ENCODE assay signal across 15 cellular contexts in genomic region chr12:34398366-34398705, GRCh38.
DNase-seq lines count a peak whose midpoint lies in the region; ATAC-seq and TF ChIP-seq lines count a peak whose summit lies in the region.
"Had no signal": no experiment of that assay in that cellular context is flagged by ENCODE, and none has a peak within 500 bp of the region (broad histone marks: within the 10 kb centered on the region; RNA-seq: fewer than 3 reads in every experiment).

No MANE protein-coding gene starts in this region.

- no peaks in the 10 kb centered on the region for H3K27me3 ChIP-seq in BE2C
- no peaks in the 10 kb centered on the region for H3K27me3 ChIP-seq in CD4-positive, alpha-beta memory T cell (ENCODE audit: insufficient read depth, low read length)

- H3K27ac ChIP-seq in CD4-positive, alpha-beta memory T cell (ENCODE audit: low read depth, low read length) = no peak overlapping the region
- H3K27ac ChIP-seq: C4-2B, SK-N-MC had no signal

- CTCF ChIA-PET in CD4-positive, alpha-beta memory T cell (lab: Charles Lee; ENCODE audit: partially characterized antibody) = no interaction called here

- H3K4me3 ChIP-seq in BE2C (ENCODE audit: low read depth, low read length) = no peak overlapping the region
- H3K4me3 ChIP-seq in CD4-positive, alpha-beta memory T cell (ENCODE audit: low read length in 2 of 2) = no peak overlapping the region
- H3K4me3 ChIP-seq: SK-N-MC had no signal

- H3K4me3 Mint-ChIP-seq in progenitor cell of endocrine pancreas (ENCODE audit: low read depth) = no peak overlapping the region
- H3K4me3 Mint-ChIP-seq in CD4-positive, alpha-beta memory T cell = no peak overlapping the region
- H3K4me3 Mint-ChIP-seq: brain, naive B cell had no signal

- intact Hi-C loops in left ventricle myocardium superior (cut with micrococcal nuclease) = no loop called here
- intact Hi-C loops in CD4-positive, alpha-beta memory T cell (cut with micrococcal nuclease) = no loop called here

- H3K9me3 ChIP-seq in BE2C = no peaks in the 10 kb centered on the region; the same call in 1 of the 2 replicates
- peaks cover 0 to 8% of the 10 kb centered on the region in 2 donors for H3K9me3 ChIP-seq in CD4-positive, alpha-beta memory T cell (ENCODE audit: control insufficient read depth in 1 of 2, low read length in 2 of 2)

- peaks cover 62% of the 10 kb centered on the region for H3K9me3 Mint-ChIP-seq in progenitor cell of endocrine pancreas (ENCODE audit: low read depth)
- H3K9me3 Mint-ChIP-seq in CD4-positive, alpha-beta memory T cell = peaks cover 0 to 50% (median 23%) of the 10 kb centered on the region in 8 donors

- H3K27me3 Mint-ChIP-seq in progenitor cell of endocrine pancreas = no peaks in the 10 kb centered on the region
- H3K27me3 Mint-ChIP-seq in CD4-positive, alpha-beta memory T cell = no peaks in the 10 kb centered on the region
- H3K27me3 Mint-ChIP-seq: brain, naive B cell had no signal

- no peak overlapping the region for H3K27ac Mint-ChIP-seq in progenitor cell of endocrine pancreas
- no peak overlapping the region for H3K27ac Mint-ChIP-seq in CD4-positive, alpha-beta memory T cell
- H3K27ac Mint-ChIP-seq: brain, naive B cell had no signal

- H3K4me1 Mint-ChIP-seq in progenitor cell of endocrine pancreas (ENCODE audit: low read depth) = no peaks in the 10 kb centered on the region
- no peaks in the 10 kb centered on the region for H3K4me1 Mint-ChIP-seq in CD4-positive, alpha-beta memory T cell
- H3K4me1 Mint-ChIP-seq: brain, naive B cell had no signal

- in situ Hi-C loops in GM13977 (cut with MboI; ENCODE audit: low pct_unique_long_range_greater_than_20kb, low sequenced_read_pairs, unreplicated experiment) = no loop called here

- POLR2A ChIA-PET in CD4-positive, alpha-beta memory T cell (lab: Charles Lee; ENCODE audit: partially characterized antibody) = no interaction called here

- ATAC-seq in left ventricle myocardium superior (no peak), GM21723 (IDR thresholded peaks at IDR 0.05; ENCODE audit: unreplicated experiment) (no peak), GM21737 (IDR thresholded peaks at IDR 0.05; ENCODE audit: unreplicated experiment) (no peak)
- ATAC-seq: left lobe of liver had no signal

- H3K36me3 Mint-ChIP-seq in progenitor cell of endocrine pancreas (ENCODE audit: insufficient read depth) = peaks cover 3% of the 10 kb centered on the region
- no peaks in the 10 kb centered on the region for H3K36me3 Mint-ChIP-seq in CD4-positive, alpha-beta memory T cell
- H3K36me3 Mint-ChIP-seq: brain had no signal

- peak; percentile 4 for DNase-seq in BE2C
- DNase-seq in GM13977 (ENCODE audit: low spot score) = peak; percentile 0
- peak; percentile 12 for DNase-seq in left ventricle myocardium superior
- DNase-seq in progenitor cell of endocrine pancreas (ENCODE audit: low spot score, unreplicated experiment) = peak; percentile 8
- DNase-seq in CD4-positive, alpha-beta memory T cell = no peak
- DNase-seq in NCI-H1694 (lab: John Stamatoyannopoulos, UW) = no peak
- DNase-seq: DMS53, naive B cell, NCI-H146 had no signal

- H3K4me1 ChIP-seq in BE2C = no peaks in the 10 kb centered on the region
- no peaks in the 10 kb centered on the region for H3K4me1 ChIP-seq in CD4-positive, alpha-beta memory T cell (ENCODE audit: insufficient read depth, low read length)

- H3K36me3 ChIP-seq in BE2C = no peaks in the 10 kb centered on the region
- H3K36me3 ChIP-seq in CD4-positive, alpha-beta memory T cell (ENCODE audit: insufficient read depth, low read length) = no peaks in the 10 kb centered on the region

- TF ChIP-seq CTCF in BE2C (IDR thresholded peaks at IDR 0.05; ENCODE audit: low read depth, low read length) (no peak), GM13977 (IDR thresholded peaks at IDR 0.05; ENCODE audit: extremely low read depth, insufficient read depth, missing control alignments) (no peak), progenitor cell of endocrine pancreas (IDR thresholded peaks at IDR 0.05; ENCODE audit: unreplicated experiment) (no peak)

Comparison
In these comparisons a context has a peak if more than half of its experiments do, and no peak if none do; other contexts are left out.
1. DNase-seq: peak in BE2C (single experiment), GM13977 (single experiment), left ventricle myocardium superior (single experiment) and progenitor cell of endocrine pancreas (single experiment); none in CD4-positive, alpha-beta memory T cell (0 of 5) and NCI-H1694 (single experiment).